21 cellular contexts compared by ENCODE assay signal in the genomic region with DNA sequence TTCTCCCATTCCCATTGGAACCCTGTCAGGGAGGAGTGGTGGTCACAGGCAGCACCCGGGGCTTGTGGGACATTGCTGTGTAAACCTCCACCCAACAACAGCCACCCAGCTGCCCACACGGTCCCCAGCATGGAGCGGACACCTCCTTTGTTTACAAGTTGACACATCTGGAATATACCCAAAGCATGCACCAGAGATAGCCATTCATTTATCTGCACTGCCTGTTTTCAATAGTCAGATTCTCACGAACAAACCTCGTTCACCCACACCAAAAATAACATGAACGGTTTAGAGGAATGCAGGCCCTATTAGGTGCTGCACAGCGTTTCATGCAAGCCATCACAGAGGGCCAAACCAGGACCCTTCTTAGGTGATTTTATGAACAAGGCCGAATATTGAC.
DNase-seq lines count a peak whose midpoint lies in the region; ATAC-seq, FAIRE-seq and TF ChIP-seq lines count a peak whose summit lies in the region.
"Had no signal": no experiment of that assay in that cellular context is flagged by ENCODE, and none has a peak within 500 bp of the region (broad histone marks: within the 10 kb centered on the region; RNA-seq: fewer than 3 reads in every experiment).

No MANE protein-coding gene starts in this region.

- H3K79me2 ChIP-seq in endothelial cell of umbilical vein (ENCODE audit: control insufficient read depth, insufficient read depth, low read length): no peaks in the 10 kb centered on the region
- no peaks in the 10 kb centered on the region for H3K79me2 ChIP-seq in smooth muscle cell (ENCODE audit: low read depth)

- TF ChIP-seq CTCF in heart left ventricle (IDR thresholded peaks at IDR 0.05): no peak
- TF ChIP-seq CTCF in endothelial cell of umbilical vein (IDR thresholded peaks at IDR 0.05; ENCODE audit: extremely low read depth in 1 of 2, insufficient read depth in 1 of 2, low read depth in 1 of 2, low read length in 2 of 2): no peak
- TF ChIP-seq CTCF in smooth muscle cell (IDR thresholded peaks at IDR 0.05; ENCODE audit: borderline replicate concordance, insufficient read depth, poor library complexity, severe bottlenecking): no peak

- H3K27me3 ChIP-seq in heart left ventricle (peaks cover 0 to 18% (median 6%) of the 10 kb centered on the region in 9 donors), SJSA1 (replicated peaks) (no peaks in the 10 kb centered on the region), endothelial cell of umbilical vein (ENCODE audit: control insufficient read depth in 2 of 2, insufficient read depth in 2 of 2, low read length in 2 of 2) (no peaks in the 10 kb centered on the region), smooth muscle cell (ENCODE audit: low read depth) (peaks cover 20% of the 10 kb centered on the region)

- intact Hi-C loops in cardiac septum (cut with DNase I) (no loop called here), heart left ventricle (cut with DNase I) (no loop called here), endothelial cell of umbilical vein (cut with micrococcal nuclease) (loop anchor here (5.0 kb wide), 1 partner anchor 61 kb away; no protein-coding TSS in a partner anchor)

- H2AFZ ChIP-seq in endothelial cell of umbilical vein (ENCODE audit: low read depth, low read length): no peak overlapping the region
- no peak overlapping the region for H2AFZ ChIP-seq in smooth muscle cell (ENCODE audit: low read depth)

- ATAC-seq in heart left ventricle (no peak), HG03571 (IDR thresholded peaks at IDR 0.05; ENCODE audit: unreplicated experiment) (no peak)
- ATAC-seq: SK-N-SH treated with all-trans-retinoic acid at 6 μM for 48 hours had no signal

- 56 to 65% (median 60%) methylated on average over 6 to 8 of the region's 8 CpGs for WGBS in heart left ventricle, 4 donors
- 33% methylated on average over 8 of the region's 8 CpGs for WGBS in smooth muscle cell (ENCODE audit: low lambda C conversion rate)

- no TSS peak for BruUV-seq in endothelial cell of umbilical vein (replicated peaks; lab: Mats Ljungman, UMichigan)

- no peak for TF ChIP-seq POLR2A in heart left ventricle (IDR thresholded peaks at IDR 0.05)
- no peak for TF ChIP-seq POLR2A in endothelial cell of umbilical vein (IDR thresholded peaks at IDR 0.05; ENCODE audit: low read depth, low read length)

- no peaks in the 10 kb centered on the region for H3F3A ChIP-seq in smooth muscle cell (ENCODE audit: low read depth)

- H3K4me1 ChIP-seq in heart left ventricle (peaks cover 0 to 16% (median 1%) of the 10 kb centered on the region in 12 donors), SJSA1 (replicated peaks) (peaks cover 56% of the 10 kb centered on the region), endothelial cell of umbilical vein (ENCODE audit: control insufficient read depth, extremely low read depth, insufficient read depth, low read length) (peaks cover 59% of the 10 kb centered on the region), smooth muscle cell (ENCODE audit: low read depth) (peaks cover 12% of the 10 kb centered on the region)

- H3K36me3 ChIP-seq in heart left ventricle: no peaks in the 10 kb centered on the region
- H3K36me3 ChIP-seq in SJSA1: no peaks in the 10 kb centered on the region
- no peaks in the 10 kb centered on the region for H3K36me3 ChIP-seq in endothelial cell of umbilical vein (ENCODE audit: control insufficient read depth in 2 of 2, extremely low read depth in 1 of 2, insufficient read depth in 2 of 2, low read length in 2 of 2)
- H3K36me3 ChIP-seq in smooth muscle cell (ENCODE audit: low read depth): no peaks in the 10 kb centered on the region

- H3K4me3 ChIP-seq in heart left ventricle: no peak overlapping the region
- H3K4me3 ChIP-seq in SJSA1: no peak overlapping the region
- H3K4me3 ChIP-seq in endothelial cell of umbilical vein (replicated peaks in 1 of 3; ENCODE audit: insufficient read depth in 1 of 3, low read depth in 1 of 3, low read length in 3 of 3): no peak overlapping the region
- H3K4me3 ChIP-seq in smooth muscle cell: no peak overlapping the region

- FAIRE-seq in endothelial cell of umbilical vein (lab: Jason Lieb, UNC): peak; percentile 26
- FAIRE-seq: GM12891, GM18507 had no signal

- dilution Hi-C loops in endothelial cell of umbilical vein (cut with MboI; ENCODE audit: extremely low pct_ligation_motif_present, low sequenced_read_pairs): no loop called here

- H3K9me3 ChIP-seq in heart left ventricle (no peaks in the 10 kb centered on the region), SJSA1 (replicated peaks) (no peaks in the 10 kb centered on the region), endothelial cell of umbilical vein (replicated peaks; ENCODE audit: control insufficient read depth, insufficient read depth, low read length) (no peaks in the 10 kb centered on the region), smooth muscle cell (replicated peaks; ENCODE audit: low read depth) (no peaks in the 10 kb centered on the region)

- H3K4me2 ChIP-seq in endothelial cell of umbilical vein (ENCODE audit: insufficient read depth, low read length): peak overlapping the region; percentile 77
- no peak overlapping the region for H3K4me2 ChIP-seq in smooth muscle cell
- H3K4me2 ChIP-seq: KMS-11 had no signal

- H3K27ac ChIP-seq in heart left ventricle: no peak overlapping the region
- peak overlapping the region; percentile 54 for H3K27ac ChIP-seq in SJSA1
- H3K27ac ChIP-seq in endothelial cell of umbilical vein (ENCODE audit: insufficient read depth, low read depth, low read length): peak overlapping the region; percentile 93
- H3K27ac ChIP-seq in smooth muscle cell (ENCODE audit: low read depth): peak overlapping the region; percentile 45
- H3K27ac ChIP-seq: KMS-11 had no signal

- CTCF ChIA-PET in endothelial cell of umbilical vein (lab: Charles Lee): no interaction called here

- POLR2A ChIA-PET in endothelial cell of umbilical vein (lab: Charles Lee): no interaction called here

- DNase-seq in cardiac septum (ENCODE audit: low spot score): peak; percentile 22
- no peak for DNase-seq in heart left ventricle
- peak in 1 of 2 experiments; percentile 28 for DNase-seq in SJSA1 (ENCODE audit: low read depth in 1 of 2, low spot score in 2 of 2)
- DNase-seq in endothelial cell of umbilical vein (ENCODE audit: low read depth, low spot score): no peak
- no peak for DNase-seq in smooth muscle cell (lab: John Stamatoyannopoulos, UW; ENCODE audit: unreplicated experiment)
- no peak for DNase-seq in NK-92 treated with Interleukin-12 subunit alpha and Interleukin-12 subunit beta, amount 100 ng/mL, for 24 hours (lab: John Stamatoyannopoulos, UW)
- no peak for DNase-seq in globus pallidus (ENCODE audit: low spot score)
- DNase-seq: 8988T; CD4-positive, alpha-beta T cell; MM.1S; NCI-H1092 treated with DMSO at 0.1 percent for 48 hours; NCI-H146; NCI-H2029 treated with DMSO at 0.1 percent for 48 hours; NCI-H2171; NCI-H526; SHP77 had no signal

- H4K20me1 ChIP-seq in endothelial cell of umbilical vein (replicated peaks; ENCODE audit: control insufficient read depth, extremely low read depth, insufficient read depth, low read length) (no peaks in the 10 kb centered on the region), smooth muscle cell (ENCODE audit: low read depth) (no peaks in the 10 kb centered on the region)

- H3K9ac ChIP-seq in endothelial cell of umbilical vein (replicated peaks; ENCODE audit: extremely low read depth, insufficient read depth, low read length) (peak overlapping the region; percentile 72), smooth muscle cell (ENCODE audit: low read depth) (no peak overlapping the region)
- H3K9ac ChIP-seq: KMS-11 had no signal

- H3K9me1 ChIP-seq in endothelial cell of umbilical vein (replicated peaks; ENCODE audit: control insufficient read depth, extremely low read depth, insufficient read depth, low read length): no peaks in the 10 kb centered on the region

TF ChIP-seq in endothelial cell of umbilical vein, 7 proteins besides CTCF, POLR2A, EP300 and RAD21:
- TF ChIP-seq GATA2 (IDR thresholded peaks at IDR 0.05; ENCODE audit: insufficient read depth, insufficient read length, low read depth, low read length): no peak
- no peak for TF ChIP-seq MYC (IDR thresholded peaks at IDR 0.05; ENCODE audit: low read depth, low read length)
- TF ChIP-seq FOS (IDR thresholded peaks at IDR 0.05; ENCODE audit: borderline replicate concordance, insufficient read depth, low read length): no peak
- no peak for TF ChIP-seq POLR2AphosphoS5 (IDR thresholded peaks at IDR 0.05; ENCODE audit: insufficient read depth, low read depth, low read length)
- TF ChIP-seq, protein P1, sequence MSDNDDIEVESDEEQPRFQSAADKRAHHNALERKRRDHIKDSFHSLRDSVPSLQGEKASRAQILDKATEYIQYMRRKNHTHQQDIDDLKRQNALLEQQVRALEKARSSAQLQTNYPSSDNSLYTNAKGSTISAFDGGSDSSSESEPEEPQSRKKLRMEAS (IDR thresholded peaks at IDR 0.05; ENCODE audit: insufficient read depth, insufficient read length): no peak
- TF ChIP-seq EZH2 (IDR thresholded peaks at IDR 0.05; ENCODE audit: borderline replicate concordance, low read depth, low read length, severe bottlenecking): no peak
- no peak for TF ChIP-seq JUN (IDR thresholded peaks at IDR 0.05; ENCODE audit: borderline replicate concordance, insufficient read depth, insufficient read length, low read depth)
TF ChIP-seq in endothelial cell of umbilical vein: peak in this region for 0.

Comparison
In these comparisons a context has a peak if more than half of its experiments do, and no peak if none do; other contexts are left out.
1. H3K27ac ChIP-seq: peak in SJSA1 (single experiment), endothelial cell of umbilical vein (single experiment) and smooth muscle cell (single experiment); none in heart left ventricle (0 of 12).